In the genomic region with DNA sequence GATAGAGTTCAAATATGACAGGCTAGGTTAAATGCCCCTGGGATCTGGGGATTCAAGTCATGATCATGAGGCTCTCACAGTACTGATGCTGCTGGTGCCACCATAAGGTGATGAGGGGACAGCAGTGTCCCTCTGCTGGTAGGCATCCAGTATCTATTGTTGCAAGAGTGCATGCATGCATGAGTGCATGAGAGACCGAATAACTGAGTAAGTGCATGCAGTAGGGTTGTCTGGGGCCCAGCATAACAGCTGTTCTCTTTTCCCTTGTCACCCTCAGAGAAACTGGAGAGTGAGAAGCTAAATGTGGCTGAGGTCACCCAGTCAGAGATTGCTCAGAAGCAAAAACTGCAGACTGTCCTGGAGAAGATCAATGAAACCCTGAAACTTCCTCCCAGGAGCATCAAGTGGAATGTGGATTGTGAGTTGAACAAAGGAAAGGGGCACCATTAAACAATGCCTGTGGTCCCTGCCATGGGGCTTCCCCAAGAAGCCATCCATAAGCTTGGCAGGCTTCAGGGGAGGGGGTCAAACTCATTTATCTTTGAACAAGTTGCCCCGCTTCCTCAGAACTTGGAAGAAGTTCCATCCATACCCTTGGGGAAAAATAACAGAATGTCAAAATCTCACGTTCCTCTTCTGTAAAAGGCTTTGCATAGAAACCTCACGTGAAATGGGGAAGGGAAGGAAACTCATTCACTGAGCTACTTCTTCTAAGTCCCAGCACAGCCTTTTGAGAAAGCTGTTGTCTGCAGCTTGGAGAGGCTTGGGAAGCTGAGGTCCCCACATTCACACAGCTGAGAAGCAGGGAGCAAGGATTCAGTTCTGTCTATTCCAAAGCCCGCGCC, we compare ENCODE assay signal across 13 cellular contexts.
DNase-seq lines count a peak whose midpoint lies in the region; ATAC-seq, FAIRE-seq and TF ChIP-seq lines count a peak whose summit lies in the region.
"Had no signal": no experiment of that assay in that cellular context is flagged by ENCODE, and none has a peak within 500 bp of the region (broad histone marks: within the 10 kb centered on the region; RNA-seq: fewer than 3 reads in every experiment).

No MANE protein-coding gene starts in this region.

- CTCF ChIA-PET in A549 (lab: Yijun Ruan, JAX): interaction anchor here (1.4 to 3.1 kb wide), 2 partner anchors 166 to 208 kb away, joined by 3 to 8 read pairs; no protein-coding TSS in a partner anchor
- CTCF ChIA-PET in activated naive CD4-positive, alpha-beta T cell treated with anti-CD3 and anti-CD28 coated beads for 36 hours (lab: Charles Lee): no interaction called here

- no peak for TF ChIP-seq EP300 in A549 (IDR thresholded peaks at IDR 0.05)

- H3K9me3 ChIP-seq in A549 (no peaks in the 10 kb centered on the region), SJCRH30 (replicated peaks) (no peaks in the 10 kb centered on the region; the same call in 1 of the 2 replicates), breast epithelium (no peaks in the 10 kb centered on the region), kidney (ENCODE audit: control insufficient read depth in 1 of 2, low read length in 2 of 2) (no peaks in the 10 kb centered on the region)
- H3K9me3 ChIP-seq: tibial nerve had no signal

- no peak overlapping the region for H3K4me3 Mint-ChIP-seq in activated naive CD4-positive, alpha-beta T cell treated with anti-CD3 and anti-CD28 coated beads for 36 hours
- H3K4me3 Mint-ChIP-seq: activated naive CD4-positive, alpha-beta T cell treated with anti-CD3 and anti-CD28 coated beads, Interleukin-2, amount 50 U/mL, for 24 hours; T-cell had no signal

- TF ChIP-seq RAD21 in A549 (conservative IDR thresholded peaks at IDR 0.05 in 1 of 2, IDR thresholded peaks at IDR 0.05 in 1 of 2): peak; percentile 25 to 28; a peak in 1 of 5 replicates

- H3K36me3 ChIP-seq in SJCRH30 (peaks cover 14% of the 10 kb centered on the region), breast epithelium (peaks cover 5% of the 10 kb centered on the region), kidney (ENCODE audit: control insufficient read depth in 1 of 2, insufficient read depth in 2 of 2, low read length in 2 of 2) (peaks cover 0 to 2% of the 10 kb centered on the region in 2 donors)

- no peak for TF ChIP-seq POLR2A in A549 (IDR thresholded peaks at IDR 0.05; ENCODE audit: low read length)
- no peak for TF ChIP-seq POLR2A in breast epithelium (IDR thresholded peaks at IDR 0.05)

- DNase-seq in A549 (ENCODE audit: low read depth in 1 of 2, low spot score in 1 of 2) (peak in 1 of 2 experiments; percentile 33), ELR (ENCODE audit: low read depth) (peak; percentile 34), SJCRH30 (peak; percentile 48 to 50), islet precursor cell (peak; percentile 74), breast epithelium (ENCODE audit: low spot score in 2 of 2) (no peak), kidney (no peak), UCSD-AML1 (lab: John Stamatoyannopoulos, UW; ENCODE audit: unreplicated experiment) (no peak)
- DNase-seq in activated naive CD4-positive, alpha-beta T cell treated with anti-CD3 and anti-CD28 coated beads for 36 hours: no peak
- DNase-seq: NCI-H526, T-cell had no signal

- POLR2A ChIA-PET in A549 (lab: Yijun Ruan, JAX): no interaction called here

- H3K27me3 ChIP-seq in SJCRH30 (no peaks in the 10 kb centered on the region), breast epithelium (no peaks in the 10 kb centered on the region)
- H3K27me3 ChIP-seq: tibial nerve had no signal

- H3K9me3 Mint-ChIP-seq in activated naive CD4-positive, alpha-beta T cell treated with anti-CD3 and anti-CD28 coated beads for 36 hours: no peaks in the 10 kb centered on the region
- H3K9me3 Mint-ChIP-seq: activated naive CD4-positive, alpha-beta T cell treated with anti-CD3 and anti-CD28 coated beads, Interleukin-2, amount 50 U/mL, for 24 hours; T-cell had no signal

- 85% methylated on average over 6 of the region's 6 CpGs for WGBS in A549 (ENCODE audit: missing lambda C conversion rate)

- H3K27me3 Mint-ChIP-seq in activated naive CD4-positive, alpha-beta T cell treated with anti-CD3 and anti-CD28 coated beads for 36 hours (ENCODE audit: low read depth): no peaks in the 10 kb centered on the region

- no peaks in the 10 kb centered on the region for H3K36me3 Mint-ChIP-seq in activated naive CD4-positive, alpha-beta T cell treated with anti-CD3 and anti-CD28 coated beads for 36 hours (ENCODE audit: low read depth)
- H3K36me3 Mint-ChIP-seq: activated naive CD4-positive, alpha-beta T cell treated with anti-CD3 and anti-CD28 coated beads, Interleukin-2, amount 50 U/mL, for 24 hours; T-cell had no signal

- TF ChIP-seq CTCF in A549 (IDR thresholded peaks at IDR 0.05): no peak; the same call in 2 of the 3 replicates
- TF ChIP-seq CTCF in breast epithelium (IDR thresholded peaks at IDR 0.05): no peak
- TF ChIP-seq CTCF in kidney (IDR thresholded peaks at IDR 0.05; ENCODE audit: borderline replicate concordance, extremely low read depth, insufficient read depth): no peak

- no peak overlapping the region for H3K27ac Mint-ChIP-seq in activated naive CD4-positive, alpha-beta T cell treated with anti-CD3 and anti-CD28 coated beads for 36 hours
- H3K27ac Mint-ChIP-seq: activated naive CD4-positive, alpha-beta T cell treated with anti-CD3 and anti-CD28 coated beads, Interleukin-2, amount 50 U/mL, for 24 hours; T-cell had no signal

- H3K4me3 ChIP-seq in A549: no peak overlapping the region
- H3K4me3 ChIP-seq in SJCRH30: no peak overlapping the region
- no peak overlapping the region for H3K4me3 ChIP-seq in breast epithelium
- H3K4me3 ChIP-seq in kidney (ENCODE audit: low read length in 2 of 2): no peak overlapping the region
- H3K4me3 ChIP-seq: tibial nerve had no signal

- intact Hi-C loops in breast epithelium (cut with DNase I; ENCODE audit: low total_unique reads) (no loop called here), kidney (cut with DNase I) (no loop called here)
- intact Hi-C loops in activated naive CD4-positive, alpha-beta T cell treated with anti-CD3 and anti-CD28 coated beads for 36 hours (cut with micrococcal nuclease): no loop called here

- ATAC-seq in A549: peak; percentile 70 to 84; a peak in 5 of 6 replicates
- ATAC-seq: T-cell had no signal

- H3K4me1 Mint-ChIP-seq in activated naive CD4-positive, alpha-beta T cell treated with anti-CD3 and anti-CD28 coated beads for 36 hours (ENCODE audit: low read depth): no peaks in the 10 kb centered on the region
- H3K4me1 Mint-ChIP-seq: activated naive CD4-positive, alpha-beta T cell treated with anti-CD3 and anti-CD28 coated beads, Interleukin-2, amount 50 U/mL, for 24 hours; T-cell had no signal

- no peaks in the 10 kb centered on the region for H3K4me1 ChIP-seq in A549
- peaks cover 3% of the 10 kb centered on the region for H3K4me1 ChIP-seq in SJCRH30
- H3K4me1 ChIP-seq in breast epithelium: no peaks in the 10 kb centered on the region
- no peaks in the 10 kb centered on the region for H3K4me1 ChIP-seq in kidney (ENCODE audit: control insufficient read depth in 1 of 2, insufficient read depth in 1 of 2, low read depth in 1 of 2, low read length in 2 of 2)

- FAIRE-seq in A549 (lab: Jason Lieb, UNC) (no peak), kidney (lab: Jason Lieb, UNC) (no peak)
- FAIRE-seq: GM12891 had no signal

- H3K9ac ChIP-seq in kidney (ENCODE audit: low read length in 2 of 2): no peak overlapping the region

- H3K27ac ChIP-seq in A549: no peak overlapping the region
- peak overlapping the region; percentile 21; the same call in 1 of the 2 replicates for H3K27ac ChIP-seq in SJCRH30
- H3K27ac ChIP-seq in breast epithelium: no peak overlapping the region
- no peak overlapping the region for H3K27ac ChIP-seq in kidney (ENCODE audit: low read depth in 2 of 2, low read length in 2 of 2)
- H3K27ac ChIP-seq: tibial nerve had no signal

- no peak overlapping the region for H3K4me2 ChIP-seq in A549

TF ChIP-seq in A549, 52 proteins besides CTCF, POLR2A, EP300 and RAD21:
- TF ChIP-seq FOXS1 (CRISPR knock-in tag; IDR thresholded peaks at IDR 0.05) (no peak), SMC3 (IDR thresholded peaks at IDR 0.05) (peak; percentile 15; the same call in 1 of the 3 replicates), GATA3 (IDR thresholded peaks at IDR 0.05; ENCODE audit: borderline replicate concordance) (no peak), ZSCAN20 (CRISPR knock-in tag; IDR thresholded peaks at IDR 0.05) (no peak)

Comparison
In these comparisons a context has a peak if more than half of its experiments do, and no peak if none do; other contexts are left out.
1. DNase-seq: peak in ELR (single experiment), SJCRH30 (2 of 2) and islet precursor cell (single experiment); none in breast epithelium (0 of 2), activated naive CD4-positive, alpha-beta T cell treated with anti-CD3 and anti-CD28 coated beads for 36 hours (single experiment), kidney (single experiment) and UCSD-AML1 (single experiment).